In the genomic region with DNA sequence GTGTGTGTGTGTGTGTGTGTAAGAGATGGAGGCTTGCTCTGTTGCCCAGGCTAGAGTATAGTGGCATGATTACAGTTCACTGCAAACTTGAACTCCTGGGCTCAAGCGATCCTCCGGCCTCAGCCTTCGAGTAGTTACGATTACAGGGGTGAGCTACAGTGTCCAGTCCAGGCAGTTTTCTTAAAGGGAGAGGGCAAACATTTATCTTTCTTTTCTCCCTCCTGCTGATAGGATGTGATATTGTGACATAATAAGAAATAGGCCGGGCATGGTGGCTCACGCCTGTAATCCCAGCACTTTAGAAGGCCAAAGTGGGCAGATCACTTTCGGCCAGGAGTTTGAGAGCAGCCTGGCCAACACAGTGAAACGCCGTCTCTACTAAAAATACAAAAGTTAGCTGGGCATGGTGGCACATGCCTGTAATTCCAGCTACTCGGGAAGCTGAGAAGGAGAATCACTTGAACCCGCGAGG, we compare ENCODE assay signal across 19 cellular contexts. TPM values are rescaled to one million over a fixed set of nuclear protein-coding genes. Genes with fewer than 3 reads are reported as not detected.
DNase-seq lines count a peak whose midpoint lies in the region; ATAC-seq, FAIRE-seq and TF ChIP-seq lines count a peak whose summit lies in the region.
"Had no signal": no experiment of that assay in that cellular context is flagged by ENCODE, and none has a peak within 500 bp of the region (broad histone marks: within the 10 kb centered on the region; RNA-seq: fewer than 3 reads in every experiment).

No MANE protein-coding gene starts in this region.

- no peaks in the 10 kb centered on the region for H3K27me3 ChIP-seq in KMS-11 (ENCODE audit: insufficient read depth, low read depth)
- no peaks in the 10 kb centered on the region for H3K27me3 ChIP-seq in GM12878 (replicated peaks in 1 of 2; ENCODE audit: control insufficient read depth in 2 of 2, insufficient read depth in 2 of 2, low read length in 1 of 2)
- H3K27me3 ChIP-seq in psoas muscle (ENCODE audit: insufficient read depth in 3 of 3, low read length in 2 of 3) = no peaks in the 10 kb centered on the region
- H3K27me3 ChIP-seq: colonic mucosa, heart left ventricle had no signal

- TF ChIP-seq RAD21 in GM12878 (IDR thresholded peaks at IDR 0.05; ENCODE audit: insufficient read depth, low read depth, low read length) = no peak

- H3K27ac ChIP-seq in KMS-11 = no peak overlapping the region
- H3K27ac ChIP-seq in GM12878 (ENCODE audit: control insufficient read depth, insufficient read depth) = no peak overlapping the region
- H3K27ac ChIP-seq in psoas muscle = no peak overlapping the region
- H3K27ac ChIP-seq: colonic mucosa had no signal

- TF ChIP-seq POLR2A in GM12878 (IDR thresholded peaks at IDR 0.05; ENCODE audit: low read depth, low read length) = no peak

- H3K36me3 ChIP-seq in KMS-11 (ENCODE audit: insufficient read depth) (no peaks in the 10 kb centered on the region), GM12878 (ENCODE audit: control insufficient read depth in 2 of 2, insufficient read depth in 2 of 2, low read length in 1 of 2) (no peaks in the 10 kb centered on the region), psoas muscle (ENCODE audit: insufficient read depth in 1 of 2, low read depth in 1 of 2) (no peaks in the 10 kb centered on the region)
- H3K36me3 ChIP-seq: colonic mucosa, heart left ventricle had no signal

- RAD21 ChIA-PET in GM12878 (lab: Charles Lee; ENCODE audit: unreplicated experiment) = interaction anchor here (0.6 kb wide), 1 partner anchor 56 kb away, joined by 3 read pairs; no protein-coding TSS in a partner anchor

- SMC1A ChIA-PET in GM12878 (lab: Charles Lee; ENCODE audit: uncharacterized antibody, unreplicated experiment) = interaction anchor here (1.0 kb wide), 2 partner anchors 19 to 54 kb away, joined by 3 to 4 read pairs; no protein-coding TSS in a partner anchor

- H3K4me2 ChIP-seq in KMS-11 (no peak overlapping the region), GM12878 (ENCODE audit: control insufficient read depth, insufficient read depth) (no peak overlapping the region)

- H3K4me1 ChIP-seq in KMS-11 (ENCODE audit: low read depth, poor library complexity, severe bottlenecking) (peaks cover 15% of the 10 kb centered on the region), GM12878 (ENCODE audit: control insufficient read depth, insufficient read depth, low read length) (peaks cover 22% of the 10 kb centered on the region), psoas muscle (no peaks in the 10 kb centered on the region)

- ATAC-seq in GM12878 (peak; percentile 17), psoas muscle (peak in 3 of 4 donors; percentile 23 to 62 (median 25)), GM19328 (IDR thresholded peaks at IDR 0.05; ENCODE audit: unreplicated experiment) (no peak), HG03135 (IDR thresholded peaks at IDR 0.05; ENCODE audit: unreplicated experiment) (no peak)
- ATAC-seq: esophagus mucosa had no signal

- 99% methylated on average over 12 of the region's 12 CpGs for WGBS in GM12878 (ENCODE audit: insufficient coverage, insufficient replicate concordance, low lambda C conversion rate, missing lambda C conversion rate)
- WGBS in psoas muscle, 3 donors = 38 to 61% (median 39%) methylated on average over 12 of the region's 12 CpGs

- FAIRE-seq in GM12878 (lab: Jason Lieb, UNC) = no peak
- FAIRE-seq: D721Med had no signal

- H3K4me3 ChIP-seq in KMS-11 (IDR thresholded peaks at IDR 0.05; ENCODE audit: insufficient read depth, low read depth, low read length) (no peak overlapping the region), GM12878 (no peak overlapping the region), psoas muscle (no peak overlapping the region)
- H3K4me3 ChIP-seq: colonic mucosa, heart left ventricle, mucosa of descending colon had no signal

- peaks cover 33% of the 10 kb centered on the region for H3K4me1 Mint-ChIP-seq in T-helper 1 cell treated with Interleukin-12 subunit alpha and Interleukin-12 subunit beta and Interleukin-4 antibody, amounts not matched to agents 30 μg/mL and 1 μg/mL, for 36 hours (ENCODE audit: low read depth)

- no peaks in the 10 kb centered on the region for H4K20me1 ChIP-seq in KMS-11 (ENCODE audit: insufficient read depth)
- no peaks in the 10 kb centered on the region for H4K20me1 ChIP-seq in GM12878 (ENCODE audit: control insufficient read depth, insufficient read depth)

- POLR2A ChIA-PET in GM12878 (lab: Charles Lee) = no interaction called here

- CTCF ChIA-PET in GM12878 (lab: Yijun Ruan, JAX) = no interaction called here

- H3K79me2 ChIP-seq in KMS-11 (ENCODE audit: insufficient read depth, low read depth) (no peaks in the 10 kb centered on the region), GM12878 (ENCODE audit: control insufficient read depth, insufficient read depth, low read length) (no peaks in the 10 kb centered on the region)

- no peaks in the 10 kb centered on the region for H3K9me3 Mint-ChIP-seq in T-helper 1 cell treated with Interleukin-12 subunit alpha and Interleukin-12 subunit beta and Interleukin-4 antibody, amounts not matched to agents 30 μg/mL and 1 μg/mL, for 36 hours

- no peaks in the 10 kb centered on the region for H3K27me3 Mint-ChIP-seq in T-helper 1 cell treated with Interleukin-12 subunit alpha and Interleukin-12 subunit beta and Interleukin-4 antibody, amounts not matched to agents 30 μg/mL and 1 μg/mL, for 36 hours (ENCODE audit: low read depth)

- BruUV-seq in GM12878 (replicated peaks; lab: Mats Ljungman, UMichigan) = no TSS peak

- in situ Hi-C loops in GM12878 (cut with MboI) = no loop called here

- H3K9ac ChIP-seq in KMS-11 (no peak overlapping the region), GM12878 (ENCODE audit: control insufficient read depth, insufficient read depth, low read length) (no peak overlapping the region)

- intact Hi-C loops in GM12878 (cut with micrococcal nuclease; ENCODE audit: unreplicated experiment) (loop anchor here (5.0 kb wide), 1 partner anchor 42 kb away; no protein-coding TSS in a partner anchor), psoas muscle (cut with DNase I) (no loop called here)

- H3K4me3 Mint-ChIP-seq in T-helper 1 cell treated with Interleukin-12 subunit alpha and Interleukin-12 subunit beta and Interleukin-4 antibody, amounts not matched to agents 30 μg/mL and 1 μg/mL, for 36 hours = peak overlapping the region; percentile 71

- no peak for TF ChIP-seq CTCF in KMS-11 (conservative IDR thresholded peaks at IDR 0.05; ENCODE audit: low read depth, low read length)
- no peak for TF ChIP-seq CTCF in GM12878 (IDR thresholded peaks at IDR 0.05 in 2 of 3, conservative IDR thresholded peaks at IDR 0.05 in 1 of 3; ENCODE audit: control insufficient read depth in 2 of 3, extremely low read depth in 1 of 3, insufficient read depth in 1 of 3, low read depth in 3 of 3, low read length in 3 of 3)
- no peak for TF ChIP-seq CTCF in psoas muscle (IDR thresholded peaks at IDR 0.05)

- no peak for TF ChIP-seq EP300 in GM12878 (IDR thresholded peaks at IDR 0.05; ENCODE audit: borderline replicate concordance in 1 of 2, control insufficient read depth in 1 of 2, low read depth in 2 of 2, low read length in 2 of 2)

- DNase-seq in T-helper 1 cell = no peak
- no peak for DNase-seq in GM12878 (ENCODE audit: low read depth, low spot score)
- no peak for DNase-seq in psoas muscle
- no peak for DNase-seq in SK-N-DZ (ENCODE audit: low spot score)
- DNase-seq: 8988T; amniotic stem cell; colonic mucosa; heart left ventricle; NCI-H187; NCI-H524; stimulated activated CD4-positive, alpha-beta T cell treated with anti-CD3 and anti-CD28 coated beads, Interleukin-2, amount 100 ng/mL, for 48 hours; T1000 had no signal

- no peaks in the 10 kb centered on the region for H3K36me3 Mint-ChIP-seq in T-helper 1 cell treated with Interleukin-12 subunit alpha and Interleukin-12 subunit beta and Interleukin-4 antibody, amounts not matched to agents 30 μg/mL and 1 μg/mL, for 36 hours (ENCODE audit: low read depth)

- no peaks in the 10 kb centered on the region for H3K9me3 ChIP-seq in GM12878 (replicated peaks; ENCODE audit: control insufficient read depth, insufficient read depth, low read length)
- no peaks in the 10 kb centered on the region for H3K9me3 ChIP-seq in psoas muscle
- H3K9me3 ChIP-seq: colonic mucosa, heart left ventricle, mucosa of descending colon had no signal

- H3K27ac Mint-ChIP-seq in T-helper 1 cell treated with Interleukin-12 subunit alpha and Interleukin-12 subunit beta and Interleukin-4 antibody, amounts not matched to agents 30 μg/mL and 1 μg/mL, for 36 hours = peak overlapping the region; percentile 99

- peak overlapping the region; percentile 0; the same call in 1 of the 2 replicates for H2AFZ ChIP-seq in KMS-11 (ENCODE audit: low read depth)
- peak overlapping the region; percentile 57 for H2AFZ ChIP-seq in GM12878 (ENCODE audit: control insufficient read depth, low read depth, low read length)

RNA-seq across cellular contexts. Expression of a gene that starts 31.8 kb away (rescaled TPM):
- 89.0 and 94.1 TPM in 2 replicates for total RNA-seq in GM12878 (2013; cell fraction: nucleolus; rRNA removed)
- total RNA-seq in GM12878 (2014; rRNA removed) (23.8 and 26.6 TPM in 2 replicates), GM12878 (2014; rRNA removed; fragmentation: Illumina TruSeq; extraction: Trizol) (44.0 and 45.4 TPM in 2 replicates), GM12878 (2021) (39.2 and 39.4 TPM in 2 replicates), psoas muscle (100 to 1,000 TPM; 458 to 639 (median 574) TPM)
- 12.5 TPM for polyA plus RNA-seq in GM12878 (2011; ENCODE audit: low read depth)
- polyA plus RNA-seq in GM12878 (2011; rRNA removed) (25.8 and 32.0 TPM in 2 replicates), GM12878 (2014; fragmentation: Illumina TruSeq; extraction: Trizol) (39.9 and 42.0 TPM in 2 replicates), GM12878 (2014; fragmentation: Nextera tagmentation; extraction: Ambion mirVana) (1 to 10 TPM; 6.0 to 6.3 TPM), GM12878 (2014; rRNA removed) (20.0 and 23.4 TPM in 2 replicates), GM12878 (2016; fragmentation: Nextera tagmentation; extraction: Ambion mirVana) (10 to 100 TPM; 19.9 to 26.6 TPM), psoas muscle (100 to 1,000 TPM; 235 to 290 (median 241) TPM)
- 22.6 and 25.9 TPM in 2 replicates for polyA plus RNA-seq in GM12878 (2011; cell fraction: cytosol; rRNA removed)
- polyA plus RNA-seq in GM12878 (2011; cell fraction: nucleus; rRNA removed) = 25.4 and 29.1 TPM in 2 replicates
- polyA plus RNA-seq in GM12878 (2012) = 12.5 and 14.6 TPM in 2 replicates
- 51.7 and 60.6 TPM in 2 replicates for polyA minus RNA-seq in GM12878 (2011; rRNA and poly(A)+ RNA removed)
- polyA minus RNA-seq in GM12878 (2011; cell fraction: cytosol; rRNA and poly(A)+ RNA removed) = 9.8 and 10.3 TPM in 2 replicates
- polyA minus RNA-seq in GM12878 (2011; cell fraction: nucleus; rRNA and poly(A)+ RNA removed) = 13.5 and 27.0 TPM in 2 replicates
- 20.4 and 23.6 TPM in 2 replicates for polyA plus RNA-seq in SK-N-DZ (2014; cell fraction: cytosol; rRNA removed)
- polyA plus RNA-seq in SK-N-DZ (2014; cell fraction: nucleus; rRNA removed) = 26.2 and 34.2 TPM in 2 replicates

RNA-seq across cellular contexts. Expression of a gene that starts 46.4 kb away (rescaled TPM):
- 92.1 and 101 TPM in 2 replicates for total RNA-seq in GM12878 (2013; cell fraction: nucleolus; rRNA removed)
- 23.6 and 25.1 TPM in 2 replicates for total RNA-seq in GM12878 (2014; rRNA removed)
- total RNA-seq in GM12878 (2014; rRNA removed; fragmentation: Illumina TruSeq; extraction: Trizol) = 28.9 and 30.3 TPM in 2 replicates
- 20.6 and 22.2 TPM in 2 replicates for total RNA-seq in GM12878 (2021)
- polyA plus RNA-seq in GM12878 (2011; ENCODE audit: low read depth) = 10.1 TPM
- polyA plus RNA-seq in GM12878 (2011; rRNA removed) = 26.2 and 36.2 TPM in 2 replicates
- 19.7 and 20.7 TPM in 2 replicates for polyA plus RNA-seq in GM12878 (2011; cell fraction: cytosol; rRNA removed)
- 37.9 and 38.8 TPM in 2 replicates for polyA plus RNA-seq in GM12878 (2011; cell fraction: nucleus; rRNA removed)
- polyA plus RNA-seq in GM12878 (2012) = 15.6 and 19.7 TPM in 2 replicates
- 34.8 and 46.5 TPM in 2 replicates for polyA plus RNA-seq in GM12878 (2014; fragmentation: Illumina TruSeq; extraction: Trizol)
- polyA plus RNA-seq in GM12878 (2014; fragmentation: Nextera tagmentation; extraction: Ambion mirVana) = 1 to 10 TPM; 8.8 to 9.4 TPM
- polyA plus RNA-seq in GM12878 (2014; rRNA removed) = 21.1 and 21.8 TPM in 2 replicates
- 10 to 100 TPM; 16.9 to 18.7 TPM for polyA plus RNA-seq in GM12878 (2016; fragmentation: Nextera tagmentation; extraction: Ambion mirVana)
- polyA minus RNA-seq in GM12878 (2011; rRNA and poly(A)+ RNA removed) = 17.3 and 20.3 TPM in 2 replicates
- polyA minus RNA-seq in GM12878 (2011; cell fraction: cytosol; rRNA and poly(A)+ RNA removed) = 7.4 and 8.8 TPM in 2 replicates
- 10.2 and 13.4 TPM in 2 replicates for polyA minus RNA-seq in GM12878 (2011; cell fraction: nucleus; rRNA and poly(A)+ RNA removed)
- total RNA-seq in psoas muscle = 10 to 100 TPM; 10.9 to 22.2 (median 14.3) TPM
- 10 to 100 TPM; 10.9 to 21.3 (median 19.5) TPM for polyA plus RNA-seq in psoas muscle
- polyA plus RNA-seq in SK-N-DZ (2014; cell fraction: cytosol; rRNA removed) = 32.5 and 33.7 TPM in 2 replicates
- polyA plus RNA-seq in SK-N-DZ (2014; cell fraction: nucleus; rRNA removed) = 66.5 and 82.5 TPM in 2 replicates

Comparison
In these comparisons a context has a peak if more than half of its experiments do, and no peak if none do; other contexts are left out.
1. ATAC-seq: peak in GM12878 (single experiment) and psoas muscle (3 of 4); none in GM19328 (single experiment) and HG03135 (single experiment).
2. RNA of a gene that starts 31.8 kb away (total RNA-seq): 458 to 639 TPM in psoas muscle; 23.8 to 94.1 TPM in GM12878; every median in the first group is over 4 times any median in the second.